ENCODE assay signal across 8 cellular contexts in the genomic region with DNA sequence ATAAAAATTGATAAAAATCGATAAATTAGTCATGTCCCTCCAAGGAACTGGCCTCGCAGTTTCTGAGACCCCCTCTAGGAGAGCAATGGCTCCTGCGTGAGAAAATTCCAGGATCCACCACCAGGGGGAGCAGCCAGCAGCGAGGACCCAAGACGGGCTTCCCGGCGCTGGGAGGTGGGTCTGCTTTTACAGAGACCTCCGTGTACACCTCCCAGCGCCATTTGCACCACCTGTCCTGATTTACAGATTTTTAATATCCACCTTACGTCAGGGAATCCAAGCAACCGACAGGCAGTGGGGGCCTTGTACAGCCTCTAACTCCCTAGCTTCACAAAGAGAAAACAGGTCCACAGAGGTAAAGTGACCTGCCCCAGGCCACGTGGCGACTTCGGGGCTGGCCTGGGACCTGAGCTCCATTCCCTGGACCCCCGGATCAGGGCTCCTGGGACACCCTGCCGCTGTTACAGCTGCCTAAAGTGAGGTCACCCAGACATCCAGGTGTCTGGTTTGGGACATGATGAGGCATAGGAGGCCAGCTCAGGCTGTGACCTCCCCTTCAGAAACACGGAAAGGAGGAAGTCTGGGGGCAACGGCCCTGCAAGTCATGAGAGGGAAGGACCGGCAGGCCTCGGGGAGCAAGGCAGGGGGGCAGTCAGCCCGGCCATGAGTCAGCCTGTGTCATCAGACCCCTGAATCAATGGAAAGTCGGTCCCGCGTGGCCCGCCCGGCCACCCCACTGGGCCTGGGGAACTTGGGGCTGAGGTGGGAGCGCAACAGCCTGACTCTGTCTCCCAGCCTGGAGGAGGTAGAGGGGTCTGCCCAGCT. TPM values are rescaled to one million over a fixed set of nuclear protein-coding genes. Genes with fewer than 3 reads are reported as not detected.
A peak's percentile ranks its signal among the peaks of the same experiment; 100 is the strongest.
DNase-seq lines count a peak whose midpoint lies in the region; ATAC-seq lines count a peak whose summit lies in the region.

No MANE protein-coding gene starts in this region.

- H3K36me3 Mint-ChIP-seq in activated CD4-positive, alpha-beta memory T cell treated with anti-CD3 and anti-CD28 coated beads for 36 hours: peaks cover 45% of the 10 kb centered on the region

- peaks cover 34% of the 10 kb centered on the region for H3K4me1 Mint-ChIP-seq in activated CD4-positive, alpha-beta memory T cell treated with anti-CD3 and anti-CD28 coated beads for 36 hours (ENCODE audit: low read depth)

- no peaks in the 10 kb centered on the region for H3K27me3 Mint-ChIP-seq in activated CD4-positive, alpha-beta memory T cell treated with anti-CD3 and anti-CD28 coated beads for 36 hours

- POLR2A ChIA-PET in activated CD4-positive, alpha-beta memory T cell treated with anti-CD3 and anti-CD28 coated beads for 36 hours (lab: Charles Lee): interaction anchor here (1.0 to 1.6 kb wide), 3 partner anchors 19 to 125 kb away, joined by 3 to 4 read pairs (median 3); partner anchors contain the start of gene RNF215

- no peak for ATAC-seq in GM18520 (IDR thresholded peaks at IDR 0.05; ENCODE audit: unreplicated experiment)

- CTCF ChIA-PET in activated CD4-positive, alpha-beta memory T cell treated with anti-CD3 and anti-CD28 coated beads for 36 hours (lab: Charles Lee): interaction anchor here (0.6 to 7.9 kb wide), 29 partner anchors 9 to 452 kb away, joined by 3 to 154 read pairs (median 5); partner anchors contain the start of genes CASTOR1, LIF and RNF215

- peak overlapping the region; percentile 69 for H3K27ac Mint-ChIP-seq in activated CD4-positive, alpha-beta memory T cell treated with anti-CD3 and anti-CD28 coated beads for 36 hours

- DNase-seq in NCI-H2196 (lab: John Stamatoyannopoulos, UW; ENCODE audit: unreplicated experiment) (peak; percentile 34), NCI-H2196 treated with DMSO at 0.1 percent for 48 hours (lab: John Stamatoyannopoulos, UW; ENCODE audit: unreplicated experiment) (no peak), NCI-H510A treated with DMSO at 0.1 percent for 48 hours (lab: John Stamatoyannopoulos, UW) (peak; percentile 5), ecto neural progenitor cell (ENCODE audit: low spot score) (peak; percentile 91), midbrain (lab: John Stamatoyannopoulos, UW) (peak; percentile 71)
- peak; percentile 86 for DNase-seq in activated CD4-positive, alpha-beta memory T cell treated with anti-CD3 and anti-CD28 coated beads for 36 hours
- DNase-seq in stimulated activated CD8-positive, alpha-beta memory T cell treated with anti-CD3 and anti-CD28 coated beads, Interleukin-2, amount 100 ng/mL, for 48 hours (ENCODE audit: low read depth in 2 of 2): peak; percentile 65 to 78

- H3K4me3 Mint-ChIP-seq in activated CD4-positive, alpha-beta memory T cell treated with anti-CD3 and anti-CD28 coated beads for 36 hours: peak overlapping the region; percentile 71

- H3K9me3 Mint-ChIP-seq in activated CD4-positive, alpha-beta memory T cell treated with anti-CD3 and anti-CD28 coated beads for 36 hours: no peaks in the 10 kb centered on the region

- intact Hi-C loops in activated CD4-positive, alpha-beta memory T cell treated with anti-CD3 and anti-CD28 coated beads for 36 hours (cut with micrococcal nuclease): loop anchor here (1.0 to 10.0 kb wide), 2 partner anchors 24 to 498 kb away; partner anchors contain the start of genes UQCR10 and ZMAT5

RNA-seq across cellular contexts. Expression of gene OSM, which starts 3.5 kb away (rescaled TPM):
- 10 to 100 TPM; 39.6 to 41.2 TPM for total RNA-seq in activated CD4-positive, alpha-beta memory T cell treated with anti-CD3 and anti-CD28 coated beads for 36 hours

RNA-seq across cellular contexts. Expression of gene LIF, which starts 16.6 kb away (rescaled TPM):
- total RNA-seq in activated CD4-positive, alpha-beta memory T cell treated with anti-CD3 and anti-CD28 coated beads for 36 hours: 100 to 1,000 TPM; 176 to 189 TPM

RNA-seq across cellular contexts. Expression of gene CASTOR1, which starts 26.2 kb away (rescaled TPM):
- 1 to 10 TPM; 3.6 to 4.0 TPM for total RNA-seq in activated CD4-positive, alpha-beta memory T cell treated with anti-CD3 and anti-CD28 coated beads for 36 hours
